9 cellular contexts compared by ENCODE assay signal in the genomic region with DNA sequence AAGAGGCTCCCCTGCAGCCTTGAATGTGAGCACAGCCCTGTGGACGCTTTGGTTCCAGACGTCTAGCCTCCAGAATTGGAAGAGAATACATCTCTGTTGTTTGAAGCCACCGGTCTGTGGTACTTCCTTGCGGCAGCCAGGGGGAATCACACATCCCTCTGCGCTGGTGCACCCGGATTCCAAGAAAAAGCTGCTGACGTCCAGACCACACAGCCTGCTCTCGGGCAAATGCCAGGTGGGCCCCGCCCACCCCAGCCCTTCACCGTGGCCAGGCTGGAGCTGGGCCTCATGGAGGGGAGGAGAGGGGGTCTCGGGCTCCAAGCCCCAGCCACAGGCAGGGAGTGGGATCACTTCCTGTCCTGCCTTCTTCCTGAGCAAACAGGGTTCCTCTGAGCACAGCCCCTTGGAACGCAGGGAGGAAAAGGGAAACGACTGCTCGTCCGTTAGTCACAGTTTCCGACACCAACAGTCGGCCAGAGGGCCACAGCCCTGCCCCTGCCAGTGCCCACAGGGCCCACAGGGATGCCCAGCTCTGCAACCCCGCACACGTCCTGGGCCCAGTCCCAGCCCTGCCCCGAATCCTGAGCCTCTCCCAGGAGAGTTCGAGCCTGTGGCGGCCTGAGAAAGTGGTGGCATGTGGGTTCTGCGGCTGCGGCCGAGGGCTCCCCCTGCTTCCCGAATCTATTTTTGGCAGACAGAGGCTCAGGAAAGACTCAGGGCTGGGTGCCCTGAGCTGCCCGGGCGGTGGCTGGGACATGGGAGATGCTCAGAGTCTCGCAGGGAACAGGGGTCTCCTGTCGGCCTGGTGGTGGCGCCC.
A peak's percentile ranks its signal among the peaks of the same experiment; 100 is the strongest.
DNase-seq lines count a peak whose midpoint lies in the region; ATAC-seq, FAIRE-seq and TF ChIP-seq lines count a peak whose summit lies in the region.
"Had no signal": no experiment of that assay in that cellular context is flagged by ENCODE, and none has a peak within 500 bp of the region (broad histone marks: within the 10 kb centered on the region; RNA-seq: fewer than 3 reads in every experiment).

No MANE protein-coding gene starts in this region.

- no peaks in the 10 kb centered on the region for H3K27me3 Mint-ChIP-seq in WTC11 (ENCODE audit: low read depth)
- H3K27me3 Mint-ChIP-seq in activated CD8-positive, alpha-beta T cell treated with anti-CD3 and anti-CD28 coated beads for 36 hours, result no peaks in the 10 kb centered on the region
- H3K27me3 Mint-ChIP-seq: activated naive CD8-positive, alpha-beta T cell had no signal

- in situ Hi-C loops in K562 (cut with MboI), result no loop called here

- TF ChIP-seq CTCF in HFF-Myc (IDR thresholded peaks at IDR 0.05; ENCODE audit: low read depth, low read length, missing control alignments) (peak; percentile 55), K562 (IDR thresholded peaks at IDR 0.05 in 2 of 3, conservative IDR thresholded peaks at IDR 0.05 in 1 of 3; ENCODE audit: insufficient read depth in 2 of 3, low read depth in 1 of 3, low read length in 3 of 3) (no peak), kidney (IDR thresholded peaks at IDR 0.05; ENCODE audit: borderline replicate concordance, extremely low read depth, insufficient read depth) (peak; percentile 15), WTC11 (IDR thresholded peaks at IDR 0.05) (no peak)
- no peak for TF ChIP-seq CTCF in activated CD8-positive, alpha-beta T cell treated with anti-CD3 and anti-CD28 coated beads for 36 hours (IDR thresholded peaks at IDR 0.05)

- H3K36me3 ChIP-seq in K562 (ENCODE audit: control insufficient read depth, insufficient read depth, low read length) (peaks cover 43% of the 10 kb centered on the region; the same call in 1 of the 3 replicates), kidney (ENCODE audit: control insufficient read depth in 1 of 2, insufficient read depth in 2 of 2, low read length in 2 of 2) (peaks cover 18 to 36% of the 10 kb centered on the region in 2 donors)

- DNase-seq in HFF-Myc (ENCODE audit: extremely low read depth, low read depth) (no peak), K562 (ENCODE audit: extremely low read depth in 1 of 4, low spot score in 3 of 4) (no peak), kidney (peak; percentile 85), WTC11 (ENCODE audit: low spot score) (no peak)
- no peak for DNase-seq in stimulated activated effector memory CD8-positive, alpha-beta T cell treated with anti-CD3 and anti-CD28 coated beads, Interleukin-12 subunit alpha, Interleukin-12 subunit beta, amount 100 ng/mL, for 72 hours (ENCODE audit: low spot score in 2 of 2)
- DNase-seq in activated T-cell treated with anti-CD3 and anti-CD28 coated beads, Interleukin-2, amount 50 U/mL, for 1 hour, result no peak
- DNase-seq in activated CD8-positive, alpha-beta T cell treated with anti-CD3 and anti-CD28 coated beads for 36 hours, result no peak

- H3K4me3 ChIP-seq in HFF-Myc (replicated peaks; ENCODE audit: low read depth, low read length) (no peak overlapping the region), K562 (no peak overlapping the region), kidney (ENCODE audit: low read length in 2 of 2) (no peak overlapping the region)

- H3K27ac Mint-ChIP-seq in stimulated activated effector memory CD8-positive, alpha-beta T cell treated with anti-CD3 and anti-CD28 coated beads, Interleukin-12 subunit alpha, Interleukin-12 subunit beta, amount 100 ng/mL, for 72 hours, result peak overlapping the region; percentile 21
- H3K27ac Mint-ChIP-seq in WTC11, result no peak overlapping the region
- no peak overlapping the region for H3K27ac Mint-ChIP-seq in activated CD8-positive, alpha-beta T cell treated with anti-CD3 and anti-CD28 coated beads for 36 hours
- H3K27ac Mint-ChIP-seq: activated naive CD8-positive, alpha-beta T cell had no signal

- H3K27me3 ChIP-seq in K562 (ENCODE audit: control insufficient read depth in 2 of 2, insufficient read depth in 2 of 2, low read length in 2 of 2), result no peaks in the 10 kb centered on the region

- TF ChIP-seq RAD21 in K562 (CRISPR knock-in tag; conservative IDR thresholded peaks at IDR 0.05 in 1 of 2, IDR thresholded peaks at IDR 0.05 in 1 of 2), result no peak

- H3K9me3 ChIP-seq in K562 (replicated peaks; ENCODE audit: control insufficient read depth, insufficient read depth, low read depth, low read length) (no peaks in the 10 kb centered on the region), kidney (ENCODE audit: control insufficient read depth in 1 of 2, low read length in 2 of 2) (no peaks in the 10 kb centered on the region)

- intact Hi-C loops in K562 (cut with micrococcal nuclease) (no loop called here), kidney (cut with DNase I) (no loop called here)
- intact Hi-C loops in activated CD8-positive, alpha-beta T cell treated with anti-CD3 and anti-CD28 coated beads for 36 hours (cut with micrococcal nuclease), result no loop called here

- POLR2A ChIA-PET in K562 (lab: Yijun Ruan, JAX), result interaction anchor here (0.6 kb wide), 1 partner anchor 213 kb away, joined by 3 read pairs; no protein-coding TSS in a partner anchor
- POLR2A ChIA-PET in WTC11 (lab: Charles Lee), result no interaction called here
- POLR2A ChIA-PET in activated CD8-positive, alpha-beta T cell treated with anti-CD3 and anti-CD28 coated beads for 36 hours (lab: Charles Lee), result no interaction called here

- peaks cover 5% of the 10 kb centered on the region; the same call in 1 of the 2 replicates for H4K20me1 ChIP-seq in K562 (replicated peaks; ENCODE audit: control insufficient read depth, insufficient read depth, low read length)

- no peak for TF ChIP-seq EP300 in K562 (IDR thresholded peaks at IDR 0.05; ENCODE audit: low read length)

- CTCF ChIA-PET in K562 (lab: Yijun Ruan, JAX; ENCODE audit: low intra/inter-chr PET ratio) (no interaction called here), WTC11 (lab: Charles Lee) (interaction anchor here (0.6 to 2.4 kb wide), 7 partner anchors 8 to 1023 kb away, joined by 3 to 8 read pairs (median 3); no protein-coding TSS in a partner anchor)
- CTCF ChIA-PET in activated CD8-positive, alpha-beta T cell treated with anti-CD3 and anti-CD28 coated beads for 36 hours (lab: Charles Lee), result interaction anchor here (1.0 kb wide), 1 partner anchor 11 kb away, joined by 3 read pairs; no protein-coding TSS in a partner anchor

- H3K9ac ChIP-seq in K562 (ENCODE audit: insufficient read depth in 1 of 2, low read depth in 2 of 2, low read length in 2 of 2) (no peak overlapping the region), kidney (ENCODE audit: low read length in 2 of 2) (peak overlapping the region in 1 of 2 donors; percentile 27)

- ATAC-seq in K562, result no peak
- ATAC-seq in stimulated activated effector memory CD8-positive, alpha-beta T cell treated with anti-CD3 and anti-CD28 coated beads, Interleukin-12 subunit alpha, Interleukin-12 subunit beta, amount 100 ng/mL, for 72 hours, result no peak
- no peak; the same call in 1 of the 2 replicates for ATAC-seq in WTC11
- no peak for ATAC-seq in activated CD8-positive, alpha-beta T cell treated with anti-CD3 and anti-CD28 coated beads for 36 hours
- no peak for ATAC-seq in HG03139 (IDR thresholded peaks at IDR 0.05; ENCODE audit: unreplicated experiment)

- no peak overlapping the region for H3K4me3 Mint-ChIP-seq in stimulated activated effector memory CD8-positive, alpha-beta T cell treated with anti-CD3 and anti-CD28 coated beads, Interleukin-12 subunit alpha, Interleukin-12 subunit beta, amount 100 ng/mL, for 72 hours
- H3K4me3 Mint-ChIP-seq in WTC11, result no peak overlapping the region
- H3K4me3 Mint-ChIP-seq in activated CD8-positive, alpha-beta T cell treated with anti-CD3 and anti-CD28 coated beads for 36 hours, result no peak overlapping the region
- H3K4me3 Mint-ChIP-seq: activated naive CD8-positive, alpha-beta T cell had no signal

- H3K79me2 ChIP-seq in K562 (ENCODE audit: control insufficient read depth, insufficient read depth, low read length), result no peaks in the 10 kb centered on the region

- H3K4me1 Mint-ChIP-seq in stimulated activated effector memory CD8-positive, alpha-beta T cell treated with anti-CD3 and anti-CD28 coated beads, Interleukin-12 subunit alpha, Interleukin-12 subunit beta, amount 100 ng/mL, for 72 hours, result no peaks in the 10 kb centered on the region
- H3K4me1 Mint-ChIP-seq in WTC11, result no peaks in the 10 kb centered on the region; the same call in 1 of the 2 replicates
- no peaks in the 10 kb centered on the region for H3K4me1 Mint-ChIP-seq in activated CD8-positive, alpha-beta T cell treated with anti-CD3 and anti-CD28 coated beads for 36 hours (ENCODE audit: low read depth)

- H3K9me3 Mint-ChIP-seq in stimulated activated effector memory CD8-positive, alpha-beta T cell treated with anti-CD3 and anti-CD28 coated beads, Interleukin-12 subunit alpha, Interleukin-12 subunit beta, amount 100 ng/mL, for 72 hours, result no peaks in the 10 kb centered on the region
- no peaks in the 10 kb centered on the region for H3K9me3 Mint-ChIP-seq in WTC11
- no peaks in the 10 kb centered on the region for H3K9me3 Mint-ChIP-seq in activated CD8-positive, alpha-beta T cell treated with anti-CD3 and anti-CD28 coated beads for 36 hours

- peaks cover 83% of the 10 kb centered on the region for H3K36me3 Mint-ChIP-seq in stimulated activated effector memory CD8-positive, alpha-beta T cell treated with anti-CD3 and anti-CD28 coated beads, Interleukin-12 subunit alpha, Interleukin-12 subunit beta, amount 100 ng/mL, for 72 hours
- peaks cover 25% of the 10 kb centered on the region for H3K36me3 Mint-ChIP-seq in WTC11
- H3K36me3 Mint-ChIP-seq in activated CD8-positive, alpha-beta T cell treated with anti-CD3 and anti-CD28 coated beads for 36 hours (ENCODE audit: low read depth), result peaks cover 6% of the 10 kb centered on the region
- H3K36me3 Mint-ChIP-seq: activated naive CD8-positive, alpha-beta T cell had no signal

- H3K4me1 ChIP-seq in K562 (replicated peaks in 1 of 2; ENCODE audit: control insufficient read depth in 2 of 2, insufficient read depth in 2 of 2, low read length in 2 of 2), result peaks cover 0 to 8% of the 10 kb centered on the region in 2 experiments; a peak in 1 of 5 replicates
- H3K4me1 ChIP-seq in kidney (ENCODE audit: control insufficient read depth in 1 of 2, insufficient read depth in 1 of 2, low read depth in 1 of 2, low read length in 2 of 2), result peaks cover 23 to 35% of the 10 kb centered on the region in 2 donors

- 85% methylated on average over 22 of the region's 31 CpGs for WGBS in K562 (ENCODE audit: insufficient coverage, low coverage, missing lambda C conversion rate)

- H3K9me1 ChIP-seq in K562 (ENCODE audit: control insufficient read depth, insufficient read depth, low read length), result no peaks in the 10 kb centered on the region

- no peak for FAIRE-seq in K562 (lab: Jason Lieb, UNC)
- no peak for FAIRE-seq in kidney (lab: Jason Lieb, UNC)

- no TSS peak for BruUV-seq in K562 (replicated peaks; lab: Mats Ljungman, UMichigan)

- no peak for TF ChIP-seq POLR2A in K562 (conservative IDR thresholded peaks at IDR 0.05)

- H2AFZ ChIP-seq in K562 (ENCODE audit: low read depth, low read length), result no peak overlapping the region

- no peak overlapping the region for H3K4me2 ChIP-seq in K562 (ENCODE audit: insufficient read depth, low read length)

- H3K27ac ChIP-seq in K562 (ENCODE audit: extremely low read depth, low read depth, low read length) (no peak overlapping the region), kidney (ENCODE audit: low read depth in 2 of 2, low read length in 2 of 2) (peak overlapping the region; percentile 66 to 93)

TF ChIP-seq in WTC11, 78 proteins besides CTCF, POLR2A, EP300 and RAD21 (continues in another document):
- TF ChIP-seq ESRRA (CRISPR knock-in tag; IDR thresholded peaks at IDR 0.05; ENCODE audit: borderline replicate concordance), result no peak
- TF ChIP-seq RORB (CRISPR knock-in tag; IDR thresholded peaks at IDR 0.05), result no peak

Comparison
In these comparisons a context has a peak if more than half of its experiments do, and no peak if none do; other contexts are left out.
1. CTCF ChIP-seq: peak in HFF-Myc (single experiment) and kidney (single experiment); none in K562 (0 of 3), WTC11 (single experiment) and activated CD8-positive, alpha-beta T cell treated with anti-CD3 and anti-CD28 coated beads for 36 hours (single experiment).